In genomic region chr19:15331419-15332310, GRCh38 we compare ENCODE assay signal across 8 cellular contexts. TPM values are rescaled to one million over a fixed set of nuclear protein-coding genes. Genes with fewer than 3 reads are reported as not detected.
DNase-seq lines count a peak whose midpoint lies in the region; ATAC-seq and TF ChIP-seq lines count a peak whose summit lies in the region.

No MANE protein-coding gene starts in this region.

- H3K14ac ChIP-seq in H9 (ENCODE audit: insufficient read depth, low read length) = peak overlapping the region; percentile 96

- no peaks in the 10 kb centered on the region for H3K79me1 ChIP-seq in H9 (ENCODE audit: insufficient read depth, low read depth, low read length, poor library complexity, severe bottlenecking)

- no peak overlapping the region for H4K91ac ChIP-seq in H9 (ENCODE audit: insufficient read length, low read depth, low read length)

- H3K4ac ChIP-seq in H9 (ENCODE audit: low read depth, low read length) = no peak overlapping the region

- H3K9me3 Mint-ChIP-seq in H9 = no peaks in the 10 kb centered on the region; a peak in 1 of 5 replicates
- no peaks in the 10 kb centered on the region for H3K9me3 Mint-ChIP-seq in activated CD4-positive, alpha-beta memory T cell treated with anti-CD3 and anti-CD28 coated beads, Interleukin-2, amount 10 ng/mL, durations not matched to agents 7 days and 5 days
- H3K9me3 Mint-ChIP-seq in mesothelial cell of epicardium = no peaks in the 10 kb centered on the region

- peak overlapping the region; percentile 92 for H3K9ac ChIP-seq in H9 (ENCODE audit: extremely low read depth, insufficient read length, low read length)

- no peak overlapping the region for H3T11ph ChIP-seq in H9 (ENCODE audit: low read length)

- H2BK20ac ChIP-seq in H9 (ENCODE audit: low read depth, low read length, poor library complexity, severe bottlenecking) = no peak overlapping the region

- H3K18ac ChIP-seq in H9 (ENCODE audit: insufficient read length, low read depth, low read length) = peak overlapping the region; percentile 93

- H3K23me2 ChIP-seq in H9 (ENCODE audit: insufficient read length, low read depth, low read length, poor library complexity, severe bottlenecking) = peaks cover 9% of the 10 kb centered on the region

- no peak overlapping the region for H2BK12ac ChIP-seq in H9 (ENCODE audit: insufficient read length, low read depth, low read length)

- POLR2A ChIA-PET in activated CD4-positive, alpha-beta memory T cell treated with anti-CD3 and anti-CD28 coated beads, Interleukin-2, amount 10 ng/mL, durations not matched to agents 7 days and 5 days (lab: Charles Lee) = interaction anchor here (1.0 to 6.5 kb wide), 15 partner anchors 14 to 505 kb away, joined by 3 to 75 read pairs (median 5); partner anchors contain the start of genes AKAP8 and AKAP8L

- TF ChIP-seq CTCF in H9 (conservative IDR thresholded peaks at IDR 0.05) (no peak), mesothelial cell of epicardium (IDR thresholded peaks at IDR 0.05; ENCODE audit: unreplicated experiment) (no peak)

- no peak overlapping the region for H2BK120ac ChIP-seq in H9 (ENCODE audit: low read depth, low read length, poor library complexity, severe bottlenecking)

- H2AK5ac ChIP-seq in H9 (ENCODE audit: insufficient read length, low read length) = no peak overlapping the region

- no peak overlapping the region for H2BK5ac ChIP-seq in H9 (ENCODE audit: insufficient read length, low read length)

- H3K27me3 Mint-ChIP-seq in H9 (ENCODE audit: low read depth) (no peaks in the 10 kb centered on the region), mesothelial cell of epicardium (ENCODE audit: low read depth) (no peaks in the 10 kb centered on the region)
- no peaks in the 10 kb centered on the region for H3K27me3 Mint-ChIP-seq in activated CD4-positive, alpha-beta memory T cell treated with anti-CD3 and anti-CD28 coated beads, Interleukin-2, amount 10 ng/mL, durations not matched to agents 7 days and 5 days

- no peaks in the 10 kb centered on the region for H4K20me1 ChIP-seq in H9 (ENCODE audit: control insufficient read depth, insufficient read depth, insufficient read length)

- no peak overlapping the region for H4K5ac ChIP-seq in H9 (ENCODE audit: insufficient read length, low read depth, low read length)

- peaks cover 43% of the 10 kb centered on the region for H3K79me2 ChIP-seq in H9 (ENCODE audit: insufficient read depth, low read length)

- peak overlapping the region; percentile 3 for H3K27ac ChIP-seq in H9 (ENCODE audit: insufficient read length, low read depth, low read length)

- H3K23ac ChIP-seq in H9 (ENCODE audit: insufficient read length, low read depth, low read length) = no peak overlapping the region

- peak overlapping the region; percentile 95 to 98 (median 97) for H3K27ac Mint-ChIP-seq in H9
- peak overlapping the region; percentile 91 for H3K27ac Mint-ChIP-seq in activated CD4-positive, alpha-beta memory T cell treated with anti-CD3 and anti-CD28 coated beads, Interleukin-2, amount 10 ng/mL, durations not matched to agents 7 days and 5 days
- peak overlapping the region; percentile 99 for H3K27ac Mint-ChIP-seq in mesothelial cell of epicardium

- no peak overlapping the region for H2AFZ ChIP-seq in H9 (ENCODE audit: low read length)

- peak overlapping the region; percentile 88 for H3K4me2 ChIP-seq in H9 (ENCODE audit: insufficient read depth, insufficient read length, low read length)

- peak; percentile 11 for DNase-seq in GF-D8 (lab: John Stamatoyannopoulos, UW)
- DNase-seq in H9 = peak; percentile 39
- peak; percentile 21 for DNase-seq in NCI-H146 treated with DMSO at 0.1 percent for 48 hours (lab: John Stamatoyannopoulos, UW; ENCODE audit: unreplicated experiment)
- peak; percentile 63 for DNase-seq in activated CD4-positive, alpha-beta memory T cell treated with anti-CD3 and anti-CD28 coated beads, Interleukin-2, amount 10 ng/mL, durations not matched to agents 7 days and 5 days
- DNase-seq in effector CD8-positive, alpha-beta T cell (lab: John Stamatoyannopoulos, UW) = peak; percentile 50
- peak; percentile 32 to 60 for DNase-seq in mesothelial cell of epicardium (ENCODE audit: low spot score in 2 of 2, unreplicated experiment in 2 of 2)
- DNase-seq in stimulated activated CD8-positive, alpha-beta memory T cell treated with anti-CD3 and anti-CD28 coated beads, Interleukin-15, amount 100 ng/mL, for 48 hours (ENCODE audit: low read depth in 2 of 2) = peak; percentile 49 to 53

- no peaks in the 10 kb centered on the region; the same call in 1 of the 2 replicates for H3K4me1 ChIP-seq in H9 (ENCODE audit: insufficient read depth, low read length)

- no CpG with 5 or more reads among the region's 122 CpGs for WGBS in H9 (ENCODE audit: extremely low coverage, insufficient read length, low lambda C conversion rate)

- no peak overlapping the region for H3K56ac ChIP-seq in H9 (ENCODE audit: insufficient read length, low read depth, low read length)

- no peak for ATAC-seq in HG03469 (IDR thresholded peaks at IDR 0.05; ENCODE audit: unreplicated experiment)

- H3K36me3 Mint-ChIP-seq in H9 (ENCODE audit: insufficient read depth in 1 of 3, low read depth in 3 of 3) = peaks cover 6 to 21% (median 13%) of the 10 kb centered on the region in 3 experiments; a peak in 6 of 7 replicates
- H3K36me3 Mint-ChIP-seq in activated CD4-positive, alpha-beta memory T cell treated with anti-CD3 and anti-CD28 coated beads, Interleukin-2, amount 10 ng/mL, durations not matched to agents 7 days and 5 days (ENCODE audit: low read depth) = peaks cover 23% of the 10 kb centered on the region
- no peaks in the 10 kb centered on the region for H3K36me3 Mint-ChIP-seq in mesothelial cell of epicardium

- no peaks in the 10 kb centered on the region for H3K27me3 ChIP-seq in H9 (ENCODE audit: insufficient read depth, low read length)

- peak overlapping the region; percentile 96 to 99 for H3K4me3 Mint-ChIP-seq in H9
- H3K4me3 Mint-ChIP-seq in activated CD4-positive, alpha-beta memory T cell treated with anti-CD3 and anti-CD28 coated beads, Interleukin-2, amount 10 ng/mL, durations not matched to agents 7 days and 5 days = peak overlapping the region; percentile 95
- H3K4me3 Mint-ChIP-seq in mesothelial cell of epicardium = peak overlapping the region; percentile 97

- CTCF ChIA-PET in activated CD4-positive, alpha-beta memory T cell treated with anti-CD3 and anti-CD28 coated beads, Interleukin-2, amount 10 ng/mL, durations not matched to agents 7 days and 5 days (lab: Charles Lee) = interaction anchor here (1.5 to 2.1 kb wide), 2 partner anchors 87 to 224 kb away, joined by 4 to 9 read pairs; partner anchors contain the start of gene AKAP8L

- H3K4me1 Mint-ChIP-seq in H9 = peaks cover 30 to 37% of the 10 kb centered on the region in 2 experiments
- H3K4me1 Mint-ChIP-seq in activated CD4-positive, alpha-beta memory T cell treated with anti-CD3 and anti-CD28 coated beads, Interleukin-2, amount 10 ng/mL, durations not matched to agents 7 days and 5 days = peaks cover 44% of the 10 kb centered on the region
- H3K4me1 Mint-ChIP-seq in mesothelial cell of epicardium = peaks cover 39% of the 10 kb centered on the region

- no peak overlapping the region for H2BK15ac ChIP-seq in H9 (ENCODE audit: low read depth, low read length)

- H4K8ac ChIP-seq in H9 (replicated peaks; ENCODE audit: insufficient read length, low read depth, low read length) = no peak overlapping the region

- no peaks in the 10 kb centered on the region for H3K9me3 ChIP-seq in H9 (ENCODE audit: control insufficient read depth, low read depth, low read length)

RNA-seq across cellular contexts. Expression of gene BRD4, which starts 0.7 kb away (rescaled TPM):
- total RNA-seq in H9 (2021) = 144 TPM in 2 replicates
- total RNA-seq in activated CD4-positive, alpha-beta memory T cell treated with anti-CD3 and anti-CD28 coated beads, Interleukin-2, amount 10 ng/mL, durations not matched to agents 7 days and 5 days = 100 to 1,000 TPM; 103 to 110 TPM
- total RNA-seq in mesothelial cell of epicardium = 148 to 153 TPM (median 152 TPM) in 3 replicates

RNA-seq across cellular contexts. Expression of gene AKAP8, which starts 47.9 kb away (rescaled TPM):
- total RNA-seq in H9 (2021) = 59.1 and 59.5 TPM in 2 replicates
- 10 to 100 TPM; 43.8 to 45.9 TPM for total RNA-seq in activated CD4-positive, alpha-beta memory T cell treated with anti-CD3 and anti-CD28 coated beads, Interleukin-2, amount 10 ng/mL, durations not matched to agents 7 days and 5 days
- total RNA-seq in mesothelial cell of epicardium = 42.6 to 47.2 TPM (median 43.5 TPM) in 3 replicates

Comparison
In these comparisons a context has a peak if more than half of its experiments do, and no peak if none do; other contexts are left out.
1. DNase-seq: peak in every context shown above with its lines; median percentile 63 in activated CD4-positive, alpha-beta memory T cell treated with anti-CD3 and anti-CD28 coated beads, Interleukin-2, amount 10 ng/mL, durations not matched to agents 7 days and 5 days; 51 in stimulated activated CD8-positive, alpha-beta memory T cell treated with anti-CD3 and anti-CD28 coated beads, Interleukin-15, amount 100 ng/mL, for 48 hours; 50 in effector CD8-positive, alpha-beta T cell; 46 in mesothelial cell of epicardium; 39 in H9; 21 in NCI-H146 treated with DMSO at 0.1 percent for 48 hours; 11 in GF-D8.